ENCODE assay signal across 1 cellular context in the genomic region with DNA sequence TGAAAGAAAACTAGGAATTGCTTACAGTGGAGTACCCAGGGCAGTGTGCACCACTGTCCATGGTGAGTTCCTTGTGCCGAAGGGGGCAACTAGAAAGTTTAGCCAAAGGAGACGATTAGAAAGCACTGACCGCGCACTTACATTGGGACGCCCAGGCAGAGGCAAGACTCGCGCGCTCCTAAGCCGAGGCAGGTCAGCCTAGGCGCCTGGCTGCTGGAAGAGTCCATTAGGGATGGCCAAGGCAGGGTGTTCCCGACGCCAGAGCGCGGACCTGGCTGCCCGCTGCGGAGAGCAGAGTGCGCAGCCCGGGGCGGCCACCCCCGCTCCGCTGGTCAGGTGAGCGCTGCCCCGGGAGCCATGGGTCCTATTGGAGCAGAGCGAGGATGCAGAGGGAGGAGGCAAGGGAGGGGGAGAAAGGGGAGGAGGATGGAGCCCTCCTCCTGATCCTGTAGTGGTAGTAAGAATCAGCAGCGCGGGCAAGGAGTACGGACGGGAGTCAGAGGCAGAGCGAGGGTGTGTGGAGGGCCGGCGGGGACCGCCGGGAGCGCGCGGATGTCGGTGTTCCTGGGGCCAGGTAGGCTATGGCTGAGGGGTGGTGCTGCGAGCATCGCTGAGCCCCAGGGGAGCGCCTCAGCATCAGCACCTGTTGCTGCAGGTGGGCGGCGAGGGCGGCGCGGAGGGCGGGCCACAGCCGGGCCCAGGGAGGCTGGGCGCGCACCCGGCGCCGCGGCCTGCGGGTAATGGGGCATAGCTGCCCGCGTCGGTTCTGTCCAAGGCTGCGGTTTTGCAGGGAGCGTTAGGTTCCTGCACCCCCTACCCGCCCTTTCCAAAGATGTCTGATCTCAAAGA.
TF ChIP-seq lines count a peak whose summit lies in the region.

A gene with protein sequence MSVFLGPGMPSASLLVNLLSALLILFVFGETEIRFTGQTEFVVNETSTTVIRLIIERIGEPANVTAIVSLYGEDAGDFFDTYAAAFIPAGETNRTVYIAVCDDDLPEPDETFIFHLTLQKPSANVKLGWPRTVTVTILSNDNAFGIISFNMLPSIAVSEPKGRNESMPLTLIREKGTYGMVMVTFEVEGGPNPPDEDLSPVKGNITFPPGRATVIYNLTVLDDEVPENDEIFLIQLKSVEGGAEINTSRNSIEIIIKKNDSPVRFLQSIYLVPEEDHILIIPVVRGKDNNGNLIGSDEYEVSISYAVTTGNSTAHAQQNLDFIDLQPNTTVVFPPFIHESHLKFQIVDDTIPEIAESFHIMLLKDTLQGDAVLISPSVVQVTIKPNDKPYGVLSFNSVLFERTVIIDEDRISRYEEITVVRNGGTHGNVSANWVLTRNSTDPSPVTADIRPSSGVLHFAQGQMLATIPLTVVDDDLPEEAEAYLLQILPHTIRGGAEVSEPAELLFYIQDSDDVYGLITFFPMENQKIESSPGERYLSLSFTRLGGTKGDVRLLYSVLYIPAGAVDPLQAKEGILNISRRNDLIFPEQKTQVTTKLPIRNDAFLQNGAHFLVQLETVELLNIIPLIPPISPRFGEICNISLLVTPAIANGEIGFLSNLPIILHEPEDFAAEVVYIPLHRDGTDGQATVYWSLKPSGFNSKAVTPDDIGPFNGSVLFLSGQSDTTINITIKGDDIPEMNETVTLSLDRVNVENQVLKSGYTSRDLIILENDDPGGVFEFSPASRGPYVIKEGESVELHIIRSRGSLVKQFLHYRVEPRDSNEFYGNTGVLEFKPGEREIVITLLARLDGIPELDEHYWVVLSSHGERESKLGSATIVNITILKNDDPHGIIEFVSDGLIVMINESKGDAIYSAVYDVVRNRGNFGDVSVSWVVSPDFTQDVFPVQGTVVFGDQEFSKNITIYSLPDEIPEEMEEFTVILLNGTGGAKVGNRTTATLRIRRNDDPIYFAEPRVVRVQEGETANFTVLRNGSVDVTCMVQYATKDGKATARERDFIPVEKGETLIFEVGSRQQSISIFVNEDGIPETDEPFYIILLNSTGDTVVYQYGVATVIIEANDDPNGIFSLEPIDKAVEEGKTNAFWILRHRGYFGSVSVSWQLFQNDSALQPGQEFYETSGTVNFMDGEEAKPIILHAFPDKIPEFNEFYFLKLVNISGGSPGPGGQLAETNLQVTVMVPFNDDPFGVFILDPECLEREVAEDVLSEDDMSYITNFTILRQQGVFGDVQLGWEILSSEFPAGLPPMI (N-terminal part only) (plus strand): TSS at position 454 of the 849 bp plus-strand sequence. CDS start 99 bp downstream, at position 553.

TF ChIP-seq in WTC11, 78 proteins besides CTCF, POLR2A, EP300 and RAD21 (continued from another document and continues in another):
- TF ChIP-seq NFYB (CRISPR knock-in tag; conservative IDR thresholded peaks at IDR 0.05; ENCODE audit: low read depth), result peak; percentile 63; the same call in 1 of the 2 replicates
- TF ChIP-seq, protein P1, sequence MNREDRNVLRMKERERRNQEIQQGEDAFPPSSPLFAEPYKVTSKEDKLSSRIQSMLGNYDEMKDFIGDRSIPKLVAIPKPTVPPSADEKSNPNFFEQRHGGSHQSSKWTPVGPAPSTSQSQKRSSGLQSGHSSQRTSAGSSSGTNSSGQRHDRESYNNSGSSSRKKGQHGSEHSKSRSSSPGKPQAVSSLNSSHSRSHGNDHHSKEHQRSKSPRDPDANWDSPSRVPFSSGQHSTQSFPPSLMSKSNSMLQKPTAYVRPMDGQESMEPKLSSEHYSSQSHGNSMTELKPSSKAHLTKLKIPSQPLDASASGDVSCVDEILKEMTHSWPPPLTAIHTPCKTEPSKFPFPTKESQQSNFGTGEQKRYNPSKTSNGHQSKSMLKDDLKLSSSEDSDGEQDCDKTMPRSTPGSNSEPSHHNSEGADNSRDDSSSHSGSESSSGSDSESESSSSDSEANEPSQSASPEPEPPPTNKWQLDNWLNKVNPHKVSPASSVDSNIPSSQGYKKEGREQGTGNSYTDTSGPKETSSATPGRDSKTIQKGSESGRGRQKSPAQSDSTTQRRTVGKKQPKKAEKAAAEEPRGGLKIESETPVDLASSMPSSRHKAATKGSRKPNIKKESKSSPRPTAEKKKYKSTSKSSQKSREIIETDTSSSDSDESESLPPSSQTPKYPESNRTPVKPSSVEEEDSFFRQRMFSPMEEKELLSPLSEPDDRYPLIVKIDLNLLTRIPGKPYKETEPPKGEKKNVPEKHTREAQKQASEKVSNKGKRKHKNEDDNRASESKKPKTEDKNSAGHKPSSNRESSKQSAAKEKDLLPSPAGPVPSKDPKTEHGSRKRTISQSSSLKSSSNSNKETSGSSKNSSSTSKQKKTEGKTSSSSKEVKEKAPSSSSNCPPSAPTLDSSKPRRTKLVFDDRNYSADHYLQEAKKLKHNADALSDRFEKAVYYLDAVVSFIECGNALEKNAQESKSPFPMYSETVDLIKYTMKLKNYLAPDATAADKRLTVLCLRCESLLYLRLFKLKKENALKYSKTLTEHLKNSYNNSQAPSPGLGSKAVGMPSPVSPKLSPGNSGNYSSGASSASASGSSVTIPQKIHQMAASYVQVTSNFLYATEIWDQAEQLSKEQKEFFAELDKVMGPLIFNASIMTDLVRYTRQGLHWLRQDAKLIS (CRISPR knock-in tag; IDR thresholded peaks at IDR 0.05; ENCODE audit: borderline replicate concordance), result peak; percentile 49
- 0 out of 2 replicates have a peak, but pooled peaks have one; percentile 75 for TF ChIP-seq SMAD3 (CRISPR knock-in tag; IDR thresholded peaks at IDR 0.05; ENCODE audit: borderline replicate concordance)
- TF ChIP-seq ETV6 (CRISPR knock-in tag; IDR thresholded peaks at IDR 0.05), result peak; percentile 94
- 0 out of 2 replicates have a peak, but pooled peaks have one; percentile 11 for TF ChIP-seq ZNF317 (CRISPR knock-in tag; IDR thresholded peaks at IDR 0.05; ENCODE audit: borderline replicate concordance, low read depth)
- TF ChIP-seq, protein P2, sequence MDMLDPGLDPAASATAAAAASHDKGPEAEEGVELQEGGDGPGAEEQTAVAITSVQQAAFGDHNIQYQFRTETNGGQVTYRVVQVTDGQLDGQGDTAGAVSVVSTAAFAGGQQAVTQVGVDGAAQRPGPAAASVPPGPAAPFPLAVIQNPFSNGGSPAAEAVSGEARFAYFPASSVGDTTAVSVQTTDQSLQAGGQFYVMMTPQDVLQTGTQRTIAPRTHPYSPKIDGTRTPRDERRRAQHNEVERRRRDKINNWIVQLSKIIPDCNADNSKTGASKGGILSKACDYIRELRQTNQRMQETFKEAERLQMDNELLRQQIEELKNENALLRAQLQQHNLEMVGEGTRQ (CRISPR knock-in tag; IDR thresholded peaks at IDR 0.05), result peak; percentile 74
- TF ChIP-seq ESRRA (CRISPR knock-in tag; IDR thresholded peaks at IDR 0.05; ENCODE audit: borderline replicate concordance), result peak; percentile 53; the same call in 1 of the 2 replicates
- TF ChIP-seq ZNF232 (CRISPR knock-in tag; IDR thresholded peaks at IDR 0.05), result peak; percentile 91; the same call in 1 of the 2 replicates
- TF ChIP-seq, protein P3, sequence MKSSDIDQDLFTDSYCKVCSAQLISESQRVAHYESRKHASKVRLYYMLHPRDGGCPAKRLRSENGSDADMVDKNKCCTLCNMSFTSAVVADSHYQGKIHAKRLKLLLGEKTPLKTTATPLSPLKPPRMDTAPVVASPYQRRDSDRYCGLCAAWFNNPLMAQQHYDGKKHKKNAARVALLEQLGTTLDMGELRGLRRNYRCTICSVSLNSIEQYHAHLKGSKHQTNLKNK (CRISPR knock-in tag; IDR thresholded peaks at IDR 0.05), result no peak
- TF ChIP-seq, protein P4, sequence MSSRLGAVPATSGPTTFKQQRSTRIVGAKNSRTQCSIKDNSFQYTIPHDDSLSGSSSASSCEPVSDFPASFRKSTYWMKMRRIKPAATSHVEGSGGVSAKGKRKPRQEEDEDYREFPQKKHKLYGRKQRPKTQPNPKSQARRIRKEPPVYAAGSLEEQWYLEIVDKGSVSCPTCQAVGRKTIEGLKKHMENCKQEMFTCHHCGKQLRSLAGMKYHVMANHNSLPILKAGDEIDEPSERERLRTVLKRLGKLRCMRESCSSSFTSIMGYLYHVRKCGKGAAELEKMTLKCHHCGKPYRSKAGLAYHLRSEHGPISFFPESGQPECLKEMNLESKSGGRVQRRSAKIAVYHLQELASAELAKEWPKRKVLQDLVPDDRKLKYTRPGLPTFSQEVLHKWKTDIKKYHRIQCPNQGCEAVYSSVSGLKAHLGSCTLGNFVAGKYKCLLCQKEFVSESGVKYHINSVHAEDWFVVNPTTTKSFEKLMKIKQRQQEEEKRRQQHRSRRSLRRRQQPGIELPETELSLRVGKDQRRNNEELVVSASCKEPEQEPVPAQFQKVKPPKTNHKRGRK (CRISPR knock-in tag; IDR thresholded peaks at IDR 0.05; ENCODE audit: borderline replicate concordance), result no peak
- TF ChIP-seq RORB (CRISPR knock-in tag; IDR thresholded peaks at IDR 0.05), result no peak
- TF ChIP-seq, protein P5, sequence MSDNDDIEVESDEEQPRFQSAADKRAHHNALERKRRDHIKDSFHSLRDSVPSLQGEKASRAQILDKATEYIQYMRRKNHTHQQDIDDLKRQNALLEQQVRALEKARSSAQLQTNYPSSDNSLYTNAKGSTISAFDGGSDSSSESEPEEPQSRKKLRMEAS (CRISPR knock-in tag; IDR thresholded peaks at IDR 0.05), result peak; percentile 76; the same call in 1 of the 2 replicates
- 0 out of 2 replicates have a peak, but pooled peaks have one; percentile 63 for TF ChIP-seq NFE2L1 (CRISPR knock-in tag; IDR thresholded peaks at IDR 0.05)
- TF ChIP-seq, protein P6, sequence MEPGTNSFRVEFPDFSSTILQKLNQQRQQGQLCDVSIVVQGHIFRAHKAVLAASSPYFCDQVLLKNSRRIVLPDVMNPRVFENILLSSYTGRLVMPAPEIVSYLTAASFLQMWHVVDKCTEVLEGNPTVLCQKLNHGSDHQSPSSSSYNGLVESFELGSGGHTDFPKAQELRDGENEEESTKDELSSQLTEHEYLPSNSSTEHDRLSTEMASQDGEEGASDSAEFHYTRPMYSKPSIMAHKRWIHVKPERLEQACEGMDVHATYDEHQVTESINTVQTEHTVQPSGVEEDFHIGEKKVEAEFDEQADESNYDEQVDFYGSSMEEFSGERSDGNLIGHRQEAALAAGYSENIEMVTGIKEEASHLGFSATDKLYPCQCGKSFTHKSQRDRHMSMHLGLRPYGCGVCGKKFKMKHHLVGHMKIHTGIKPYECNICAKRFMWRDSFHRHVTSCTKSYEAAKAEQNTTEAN (CRISPR knock-in tag; IDR thresholded peaks at IDR 0.05), result peak; percentile 90
- TF ChIP-seq, protein P7, sequence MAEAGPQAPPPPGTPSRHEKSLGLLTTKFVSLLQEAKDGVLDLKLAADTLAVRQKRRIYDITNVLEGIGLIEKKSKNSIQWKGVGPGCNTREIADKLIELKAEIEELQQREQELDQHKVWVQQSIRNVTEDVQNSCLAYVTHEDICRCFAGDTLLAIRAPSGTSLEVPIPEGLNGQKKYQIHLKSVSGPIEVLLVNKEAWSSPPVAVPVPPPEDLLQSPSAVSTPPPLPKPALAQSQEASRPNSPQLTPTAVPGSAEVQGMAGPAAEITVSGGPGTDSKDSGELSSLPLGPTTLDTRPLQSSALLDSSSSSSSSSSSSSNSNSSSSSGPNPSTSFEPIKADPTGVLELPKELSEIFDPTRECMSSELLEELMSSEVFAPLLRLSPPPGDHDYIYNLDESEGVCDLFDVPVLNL (CRISPR knock-in tag; IDR thresholded peaks at IDR 0.05; ENCODE audit: borderline replicate concordance, low read depth), result peak; percentile 35; the same call in 1 of the 2 replicates
- TF ChIP-seq TEAD4 (CRISPR knock-in tag; IDR thresholded peaks at IDR 0.05), result no peak; the same call in 1 of the 2 replicates
- TF ChIP-seq ZNF416 (CRISPR knock-in tag; IDR thresholded peaks at IDR 0.05), result peak; percentile 84; the same call in 1 of the 2 replicates
- TF ChIP-seq, protein P8, sequence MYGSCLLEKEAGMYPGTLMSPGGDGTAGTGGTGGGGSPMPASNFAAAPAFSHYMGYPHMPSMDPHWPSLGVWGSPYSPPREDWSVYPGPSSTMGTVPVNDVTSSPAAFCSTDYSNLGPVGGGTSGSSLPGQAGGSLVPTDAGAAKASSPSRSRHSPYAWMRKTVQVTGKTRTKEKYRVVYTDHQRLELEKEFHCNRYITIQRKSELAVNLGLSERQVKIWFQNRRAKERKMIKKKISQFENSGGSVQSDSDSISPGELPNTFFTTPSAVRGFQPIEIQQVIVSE (CRISPR knock-in tag; IDR thresholded peaks at IDR 0.05; ENCODE audit: borderline replicate concordance), result no peak
- TF ChIP-seq GTF2I (CRISPR knock-in tag; conservative IDR thresholded peaks at IDR 0.05), result no peak
- TF ChIP-seq, protein P9, sequence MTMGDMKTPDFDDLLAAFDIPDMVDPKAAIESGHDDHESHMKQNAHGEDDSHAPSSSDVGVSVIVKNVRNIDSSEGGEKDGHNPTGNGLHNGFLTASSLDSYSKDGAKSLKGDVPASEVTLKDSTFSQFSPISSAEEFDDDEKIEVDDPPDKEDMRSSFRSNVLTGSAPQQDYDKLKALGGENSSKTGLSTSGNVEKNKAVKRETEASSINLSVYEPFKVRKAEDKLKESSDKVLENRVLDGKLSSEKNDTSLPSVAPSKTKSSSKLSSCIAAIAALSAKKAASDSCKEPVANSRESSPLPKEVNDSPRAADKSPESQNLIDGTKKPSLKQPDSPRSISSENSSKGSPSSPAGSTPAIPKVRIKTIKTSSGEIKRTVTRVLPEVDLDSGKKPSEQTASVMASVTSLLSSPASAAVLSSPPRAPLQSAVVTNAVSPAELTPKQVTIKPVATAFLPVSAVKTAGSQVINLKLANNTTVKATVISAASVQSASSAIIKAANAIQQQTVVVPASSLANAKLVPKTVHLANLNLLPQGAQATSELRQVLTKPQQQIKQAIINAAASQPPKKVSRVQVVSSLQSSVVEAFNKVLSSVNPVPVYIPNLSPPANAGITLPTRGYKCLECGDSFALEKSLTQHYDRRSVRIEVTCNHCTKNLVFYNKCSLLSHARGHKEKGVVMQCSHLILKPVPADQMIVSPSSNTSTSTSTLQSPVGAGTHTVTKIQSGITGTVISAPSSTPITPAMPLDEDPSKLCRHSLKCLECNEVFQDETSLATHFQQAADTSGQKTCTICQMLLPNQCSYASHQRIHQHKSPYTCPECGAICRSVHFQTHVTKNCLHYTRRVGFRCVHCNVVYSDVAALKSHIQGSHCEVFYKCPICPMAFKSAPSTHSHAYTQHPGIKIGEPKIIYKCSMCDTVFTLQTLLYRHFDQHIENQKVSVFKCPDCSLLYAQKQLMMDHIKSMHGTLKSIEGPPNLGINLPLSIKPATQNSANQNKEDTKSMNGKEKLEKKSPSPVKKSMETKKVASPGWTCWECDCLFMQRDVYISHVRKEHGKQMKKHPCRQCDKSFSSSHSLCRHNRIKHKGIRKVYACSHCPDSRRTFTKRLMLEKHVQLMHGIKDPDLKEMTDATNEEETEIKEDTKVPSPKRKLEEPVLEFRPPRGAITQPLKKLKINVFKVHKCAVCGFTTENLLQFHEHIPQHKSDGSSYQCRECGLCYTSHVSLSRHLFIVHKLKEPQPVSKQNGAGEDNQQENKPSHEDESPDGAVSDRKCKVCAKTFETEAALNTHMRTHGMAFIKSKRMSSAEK (CRISPR knock-in tag; IDR thresholded peaks at IDR 0.05; ENCODE audit: borderline replicate concordance), result 0 out of 2 replicates have a peak, but pooled peaks have one; percentile 20
- TF ChIP-seq, protein P10, sequence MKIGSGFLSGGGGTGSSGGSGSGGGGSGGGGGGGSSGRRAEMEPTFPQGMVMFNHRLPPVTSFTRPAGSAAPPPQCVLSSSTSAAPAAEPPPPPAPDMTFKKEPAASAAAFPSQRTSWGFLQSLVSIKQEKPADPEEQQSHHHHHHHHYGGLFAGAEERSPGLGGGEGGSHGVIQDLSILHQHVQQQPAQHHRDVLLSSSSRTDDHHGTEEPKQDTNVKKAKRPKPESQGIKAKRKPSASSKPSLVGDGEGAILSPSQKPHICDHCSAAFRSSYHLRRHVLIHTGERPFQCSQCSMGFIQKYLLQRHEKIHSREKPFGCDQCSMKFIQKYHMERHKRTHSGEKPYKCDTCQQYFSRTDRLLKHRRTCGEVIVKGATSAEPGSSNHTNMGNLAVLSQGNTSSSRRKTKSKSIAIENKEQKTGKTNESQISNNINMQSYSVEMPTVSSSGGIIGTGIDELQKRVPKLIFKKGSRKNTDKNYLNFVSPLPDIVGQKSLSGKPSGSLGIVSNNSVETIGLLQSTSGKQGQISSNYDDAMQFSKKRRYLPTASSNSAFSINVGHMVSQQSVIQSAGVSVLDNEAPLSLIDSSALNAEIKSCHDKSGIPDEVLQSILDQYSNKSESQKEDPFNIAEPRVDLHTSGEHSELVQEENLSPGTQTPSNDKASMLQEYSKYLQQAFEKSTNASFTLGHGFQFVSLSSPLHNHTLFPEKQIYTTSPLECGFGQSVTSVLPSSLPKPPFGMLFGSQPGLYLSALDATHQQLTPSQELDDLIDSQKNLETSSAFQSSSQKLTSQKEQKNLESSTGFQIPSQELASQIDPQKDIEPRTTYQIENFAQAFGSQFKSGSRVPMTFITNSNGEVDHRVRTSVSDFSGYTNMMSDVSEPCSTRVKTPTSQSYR (CRISPR knock-in tag; IDR thresholded peaks at IDR 0.05), result no peak
